12 cellular contexts compared by ENCODE assay signal in the genomic region with DNA sequence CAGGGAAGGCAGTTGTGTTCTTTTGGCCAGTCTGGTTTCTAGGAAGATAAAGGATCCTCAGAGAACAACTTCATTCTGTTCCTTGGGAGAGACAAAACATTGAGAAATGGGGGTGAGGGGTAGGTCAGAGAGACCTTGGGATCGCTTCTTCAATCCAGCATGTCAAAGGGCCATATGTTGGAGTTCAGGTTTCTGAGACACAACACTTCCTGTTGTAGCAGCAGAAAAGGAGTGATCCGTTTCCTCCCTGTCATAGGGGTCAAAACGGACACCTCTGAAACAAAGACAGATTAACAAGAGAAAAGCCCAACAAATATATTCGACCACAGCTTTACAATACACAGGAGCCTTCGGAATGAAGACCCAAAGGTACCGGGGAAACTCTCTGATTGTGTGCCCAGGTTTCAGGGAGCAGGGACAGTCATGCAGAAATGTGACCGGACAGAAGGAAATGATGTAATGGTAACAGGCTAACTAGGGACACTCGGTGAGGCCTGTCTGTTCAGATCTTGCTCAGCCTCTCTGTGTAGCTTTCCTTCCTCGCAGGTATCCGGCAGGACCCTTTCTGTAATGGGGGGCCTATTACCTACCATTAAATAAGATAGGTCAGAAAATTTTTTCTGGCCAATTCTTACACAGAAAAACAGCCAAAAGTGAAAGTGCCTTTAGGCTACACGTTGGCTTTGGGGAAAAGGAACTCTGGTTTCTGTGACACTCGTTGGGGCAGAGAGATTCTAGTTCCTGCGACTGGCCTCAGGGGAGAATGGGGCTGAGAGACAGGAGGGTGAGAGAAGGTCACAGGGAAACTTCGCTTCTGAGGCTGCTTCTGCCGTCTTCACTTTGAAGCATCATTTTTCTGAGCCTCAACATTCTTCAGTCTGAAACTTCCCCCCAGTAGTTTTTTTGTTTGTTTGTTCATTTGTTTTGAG.
DNase-seq lines count a peak whose midpoint lies in the region; ATAC-seq and TF ChIP-seq lines count a peak whose summit lies in the region.
"Had no signal": no experiment of that assay in that cellular context is flagged by ENCODE, and none has a peak within 500 bp of the region (broad histone marks: within the 10 kb centered on the region; RNA-seq: fewer than 3 reads in every experiment).

No MANE protein-coding gene starts in this region.

- in situ Hi-C loops in G401 (cut with HindIII; ENCODE audit: low sequenced_read_pairs), result no loop called here

- H3K27me3 ChIP-seq in esophagus squamous epithelium (no peaks in the 10 kb centered on the region), stomach smooth muscle (ENCODE audit: control insufficient read depth in 1 of 2, insufficient read depth in 2 of 2, low read length in 2 of 2) (no peaks in the 10 kb centered on the region)
- H3K27me3 ChIP-seq: sigmoid colon had no signal

- H3K4me3 Mint-ChIP-seq in Calu3 (ENCODE audit: low read depth, unreplicated experiment), result no peak overlapping the region

- H3K36me3 Mint-ChIP-seq in Calu3 (ENCODE audit: insufficient read depth, unreplicated experiment), result no peaks in the 10 kb centered on the region

- intact Hi-C loops in esophagus squamous epithelium (cut with DNase I) (no loop called here), Calu3 (cut with micrococcal nuclease; ENCODE audit: unreplicated experiment) (no loop called here)

- peak overlapping the region in 1 of 4 donors; percentile 21 for H3K4me3 ChIP-seq in esophagus squamous epithelium
- peak overlapping the region; percentile 19 to 30 for H3K4me3 ChIP-seq in stomach smooth muscle (ENCODE audit: low read length in 2 of 2)
- H3K4me3 ChIP-seq: sigmoid colon had no signal

- 64 to 68% methylated on average over 15 of the region's 15 CpGs for WGBS in esophagus squamous epithelium, 2 donors

- peak; percentile 81 for ATAC-seq in GM19438 (IDR thresholded peaks at IDR 0.05; ENCODE audit: low read depth, unreplicated experiment)
- peak; percentile 64 for ATAC-seq in HG03135 (IDR thresholded peaks at IDR 0.05; ENCODE audit: unreplicated experiment)

- CTCF ChIA-PET in Calu3 (lab: Charles Lee), result no interaction called here

- no peak for TF ChIP-seq POLR2A in esophagus squamous epithelium (IDR thresholded peaks at IDR 0.05)

- no peak overlapping the region for H3K27ac Mint-ChIP-seq in Calu3 (ENCODE audit: unreplicated experiment)

- H3K9ac ChIP-seq in stomach smooth muscle (ENCODE audit: low read length in 2 of 2), result no peak overlapping the region

- TF ChIP-seq CTCF in esophagus squamous epithelium (IDR thresholded peaks at IDR 0.05) (no peak), Calu3 (IDR thresholded peaks at IDR 0.05; ENCODE audit: unreplicated experiment) (no peak)

- peak overlapping the region in 3 of 4 donors; percentile 15 to 35 (median 30) for H3K27ac ChIP-seq in esophagus squamous epithelium
- no peak overlapping the region for H3K27ac ChIP-seq in stomach smooth muscle (ENCODE audit: low read length)

- H3K27me3 Mint-ChIP-seq in Calu3 (ENCODE audit: unreplicated experiment), result no peaks in the 10 kb centered on the region

- peaks cover 23% of the 10 kb centered on the region for H3K4me1 Mint-ChIP-seq in Calu3 (ENCODE audit: low read depth, unreplicated experiment)

- H3K9me3 Mint-ChIP-seq in Calu3 (ENCODE audit: low read depth, unreplicated experiment), result no peaks in the 10 kb centered on the region

- H3K36me3 ChIP-seq in esophagus squamous epithelium, result no peaks in the 10 kb centered on the region
- H3K36me3 ChIP-seq in stomach smooth muscle (ENCODE audit: control insufficient read depth in 2 of 2, insufficient read depth in 2 of 2, low read length in 2 of 2), result no peaks in the 10 kb centered on the region
- H3K36me3 ChIP-seq: sigmoid colon had no signal

- DNase-seq in esophagus squamous epithelium (lab: John Stamatoyannopoulos, UW) (no peak), Calu3 (no peak), G401 (ENCODE audit: low spot score) (no peak)
- DNase-seq in activated CD4-positive, CD25-positive, alpha-beta regulatory T cell (lab: John Stamatoyannopoulos, UW), result no peak
- no peak for DNase-seq in stimulated activated naive CD4-positive, alpha-beta T cell treated with Interleukin-2 at 50 U/mL for 16 hours (lab: John Stamatoyannopoulos, UW)
- DNase-seq: amygdala, hippocampal formation, IMR-90, sigmoid colon had no signal

- H3K9me3 ChIP-seq in esophagus squamous epithelium, result no peaks in the 10 kb centered on the region
- no peaks in the 10 kb centered on the region for H3K9me3 ChIP-seq in stomach smooth muscle (ENCODE audit: control insufficient read depth in 2 of 2, low read length in 2 of 2)
- H3K9me3 ChIP-seq: sigmoid colon had no signal

- H3K4me1 ChIP-seq in esophagus squamous epithelium, result peaks cover 0 to 12% (median 7%) of the 10 kb centered on the region in 3 donors
- no peaks in the 10 kb centered on the region for H3K4me1 ChIP-seq in stomach smooth muscle (ENCODE audit: control insufficient read depth, insufficient read depth, low read length)

- no TSS peak for BruUV-seq in Calu3 (replicated peaks; lab: Mats Ljungman, UMichigan)
